8 cellular contexts compared by ENCODE assay signal in the genomic region with DNA sequence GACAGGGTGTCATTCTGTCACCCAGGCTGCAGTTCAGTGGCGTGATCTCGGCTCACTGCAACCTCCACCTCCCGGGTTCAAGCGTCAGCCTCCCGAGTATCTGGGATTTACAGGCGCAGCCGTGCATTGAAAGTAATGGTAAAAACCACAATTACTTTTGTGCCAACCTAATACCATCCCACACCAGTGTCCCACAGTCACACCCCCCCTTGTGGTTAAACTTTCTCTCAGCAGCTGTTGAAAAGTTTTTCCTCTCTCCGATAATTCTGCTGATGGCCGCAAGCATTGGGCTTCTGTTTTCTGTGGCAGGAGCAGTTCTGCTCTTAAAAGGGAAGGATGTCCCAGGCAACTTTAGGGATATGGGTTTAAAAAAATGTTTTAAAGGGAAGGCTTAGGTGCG. TPM values are rescaled to one million over a fixed set of nuclear protein-coding genes. Genes with fewer than 3 reads are reported as not detected.
DNase-seq lines count a peak whose midpoint lies in the region; ATAC-seq and TF ChIP-seq lines count a peak whose summit lies in the region.

No MANE protein-coding gene starts in this region.

- H3K27me3 ChIP-seq in A673 (replicated peaks; ENCODE audit: insufficient read depth, low read depth, low read length, poor library complexity) (no peaks in the 10 kb centered on the region), esophagus squamous epithelium (peaks cover 0 to 9% (median 0%) of the 10 kb centered on the region in 4 donors), psoas muscle (ENCODE audit: insufficient read depth in 3 of 3, low read length in 2 of 3) (no peaks in the 10 kb centered on the region)

- H3K4me1 ChIP-seq in A673 (ENCODE audit: insufficient read depth, low read length, poor library complexity, severe bottlenecking): no peaks in the 10 kb centered on the region
- peaks cover 0 to 23% (median 0%) of the 10 kb centered on the region in 3 donors for H3K4me1 ChIP-seq in esophagus squamous epithelium
- H3K4me1 ChIP-seq in psoas muscle: peaks cover 2% of the 10 kb centered on the region

- WGBS in esophagus squamous epithelium, 2 donors: 25 to 31% methylated on average over 9 to 10 of the region's 10 CpGs
- 38 to 65% (median 39%) methylated on average over 10 of the region's 10 CpGs for WGBS in psoas muscle, 3 donors

- intact Hi-C loops in A673 (cut with micrococcal nuclease; ENCODE audit: unreplicated experiment) (loop anchor here (10.0 kb wide), 1 partner anchor 338 kb away; a partner anchor contains a TSS), esophagus squamous epithelium (cut with DNase I) (no loop called here), psoas muscle (cut with DNase I) (no loop called here)

- peak; percentile 72 for TF ChIP-seq CTCF in A673 (conservative IDR thresholded peaks at IDR 0.05; ENCODE audit: low read depth, low read length)
- peak; percentile 52 for TF ChIP-seq CTCF in GM12873 (IDR thresholded peaks at IDR 0.05; ENCODE audit: insufficient read depth, low read depth, low read length, missing control alignments)
- TF ChIP-seq CTCF in esophagus squamous epithelium (IDR thresholded peaks at IDR 0.05): peak; percentile 20 to 68 (median 53)
- peak; percentile 26 for TF ChIP-seq CTCF in psoas muscle (IDR thresholded peaks at IDR 0.05)

- TF ChIP-seq POLR2A in esophagus squamous epithelium (IDR thresholded peaks at IDR 0.05): no peak

- POLR2A ChIA-PET in A673 (lab: Charles Lee; ENCODE audit: low non-redundant PET): no interaction called here

- peak; percentile 79 for DNase-seq in A673 (ENCODE audit: low spot score)
- DNase-seq in RPMI7951 (ENCODE audit: low read depth): peak; percentile 78
- no peak for DNase-seq in esophagus squamous epithelium (lab: John Stamatoyannopoulos, UW)
- DNase-seq in psoas muscle: no peak
- no peak for DNase-seq in NCI-H1436 treated with DMSO at 0.1 percent for 48 hours (lab: John Stamatoyannopoulos, UW)

- ATAC-seq in psoas muscle: no peak
- ATAC-seq in GM18498 (IDR thresholded peaks at IDR 0.05; ENCODE audit: unreplicated experiment): no peak
- ATAC-seq in GM21423 (IDR thresholded peaks at IDR 0.05; ENCODE audit: unreplicated experiment): no peak

- BruUV-seq in A673 (replicated peaks; lab: Mats Ljungman, UMichigan): no TSS peak

- H3K4me3 ChIP-seq in A673 (ENCODE audit: low read depth, low read length, poor library complexity, severe bottlenecking) (no peak overlapping the region), esophagus squamous epithelium (no peak overlapping the region), psoas muscle (no peak overlapping the region)

- CTCF ChIA-PET in A673 (lab: Charles Lee): interaction anchor here (0.5 to 1.4 kb wide), 6 partner anchors 20 to 218 kb away, joined by 3 to 10 read pairs (median 4); no protein-coding TSS in a partner anchor

- H3K36me3 ChIP-seq in A673 (ENCODE audit: insufficient read depth, low read length, poor library complexity, severe bottlenecking) (peaks cover 2% of the 10 kb centered on the region), esophagus squamous epithelium (peaks cover 0 to 7% (median 0%) of the 10 kb centered on the region in 3 donors), psoas muscle (ENCODE audit: insufficient read depth in 1 of 2, low read depth in 1 of 2) (peaks cover 0 to 22% of the 10 kb centered on the region in 2 donors)

- H3K27ac ChIP-seq in A673 (ENCODE audit: low read depth, low read length, poor library complexity, severe bottlenecking): no peak overlapping the region
- H3K27ac ChIP-seq in esophagus squamous epithelium: no peak overlapping the region
- H3K27ac ChIP-seq in psoas muscle: no peak overlapping the region

- H3K9me3 ChIP-seq in A673 (ENCODE audit: low read depth, low read length, poor library complexity, severe bottlenecking) (no peaks in the 10 kb centered on the region), esophagus squamous epithelium (no peaks in the 10 kb centered on the region), psoas muscle (no peaks in the 10 kb centered on the region)

RNA-seq across cellular contexts. Expression of a gene that starts 6.6 kb away (rescaled TPM):
- 0.28 and 0.58 TPM in 2 replicates for total RNA-seq in A673 (2021)
- total RNA-seq in RPMI7951 (2014; rRNA removed; shearing (Covaris generic)): 0.24 TPM in 1 of 2 replicates, not detected in the other
- total RNA-seq in esophagus squamous epithelium: 1 to 10 TPM; 1.3 to 7.0 (median 4.1) TPM
- 1 to 10 TPM; 1.9 to 3.3 (median 2.7) TPM for total RNA-seq in psoas muscle
- polyA plus RNA-seq in psoas muscle: 1 to 10 TPM; 1.2 to 3.4 (median 2.9) TPM

RNA-seq across cellular contexts. Expression of a gene that starts 29.0 kb away (rescaled TPM):
- 432 and 453 TPM in 2 replicates for total RNA-seq in A673 (2021)
- 190 and 239 TPM in 2 replicates for total RNA-seq in RPMI7951 (2014; rRNA removed; shearing (Covaris generic))
- total RNA-seq in esophagus squamous epithelium: 100 to 1,000 TPM; 194 to 261 (median 249) TPM
- total RNA-seq in psoas muscle: 100 to 1,000 TPM; 223 to 327 (median 284) TPM
- 100 to 1,000 TPM; 196 to 263 (median 221) TPM for polyA plus RNA-seq in psoas muscle

RNA-seq across cellular contexts. Expression of a gene that starts 51.0 kb away (rescaled TPM):
- total RNA-seq in A673 (2021) (113 and 125 TPM in 2 replicates), esophagus squamous epithelium (10 to 100 TPM; 12.5 to 37.9 (median 22.4) TPM), psoas muscle (10 to 100 TPM; 13.7 to 19.8 (median 18.1) TPM)
- 68.5 and 75.1 TPM in 2 replicates for total RNA-seq in RPMI7951 (2014; rRNA removed; shearing (Covaris generic))
- polyA plus RNA-seq in psoas muscle: 10 to 100 TPM; 20.7 to 25.8 (median 24.1) TPM

Comparison
In these comparisons a context has a peak if more than half of its experiments do, and no peak if none do; other contexts are left out.
1. DNase-seq: peak in A673 (single experiment) and RPMI7951 (single experiment); none in esophagus squamous epithelium (single experiment), psoas muscle (0 of 2) and NCI-H1436 treated with DMSO at 0.1 percent for 48 hours (single experiment).
2. Peak in every context shown above with its lines, with median percentiles within 50 percentile points of each other: CTCF ChIP-seq.